ENCODE assay signal across 8 cellular contexts in genomic region chr11:119168471-119169271, GRCh38. TPM values are rescaled to one million over a fixed set of nuclear protein-coding genes. Genes with fewer than 3 reads are reported as not detected.
DNase-seq lines count a peak whose midpoint lies in the region; ATAC-seq, FAIRE-seq and TF ChIP-seq lines count a peak whose summit lies in the region.

NLRX1 (plus strand) TSS chr11:119168725; CDS start chr11:119171404, 2,679 bp downstream.

- H3F3A ChIP-seq in neural cell (ENCODE audit: insufficient read depth, low read length, poor library complexity, severe bottlenecking): no peaks in the 10 kb centered on the region

- DNase-seq in D341Med (ENCODE audit: low spot score) (peak; percentile 95), HTR-8/SVneo (ENCODE audit: insufficient read length, low spot score) (peak; percentile 93), RCC 7860 (ENCODE audit: low spot score) (peak; percentile 72), fibroblast of the conjunctiva (ENCODE audit: low read depth) (peak; percentile 75)
- peak; percentile 74 for DNase-seq in activated T-helper 9 cell treated with anti-CD3 and anti-CD28 coated beads, Interleukin-2, amount 50 U/mL, for 16 hours (ENCODE audit: low read depth)
- DNase-seq in stimulated activated naive CD8-positive, alpha-beta T cell treated with anti-CD3 and anti-CD28 coated beads, Interleukin-15, amount 100 ng/mL, for 72 hours: peak; percentile 84 to 88

- peaks cover 22% of the 10 kb centered on the region for H3K4me1 Mint-ChIP-seq in stimulated activated naive CD8-positive, alpha-beta T cell treated with anti-CD3 and anti-CD28 coated beads, Interleukin-15, amount 100 ng/mL, for 72 hours

- no peak for TF ChIP-seq RAD21 in neural cell (conservative IDR thresholded peaks at IDR 0.05)

- peaks cover 13% of the 10 kb centered on the region for H3K27me3 ChIP-seq in neural cell (ENCODE audit: insufficient read depth, low read depth, low read length)

- H3K27ac ChIP-seq in neural cell (ENCODE audit: low read length): no peak within 1 kb of the TSS

- no peak for TF ChIP-seq EP300 in neural cell (conservative IDR thresholded peaks at IDR 0.05; ENCODE audit: poor library complexity, severe bottlenecking)

- no peaks in the 10 kb centered on the region for H3K9me3 ChIP-seq in neural cell (ENCODE audit: low read length)

- peak within 1 kb of the TSS; percentile 96 to 97 for H3K4me3 Mint-ChIP-seq in stimulated activated naive CD8-positive, alpha-beta T cell treated with anti-CD3 and anti-CD28 coated beads, Interleukin-15, amount 100 ng/mL, for 72 hours

- H3K27me3 Mint-ChIP-seq in stimulated activated naive CD8-positive, alpha-beta T cell treated with anti-CD3 and anti-CD28 coated beads, Interleukin-15, amount 100 ng/mL, for 72 hours: no peaks in the 10 kb centered on the region

- FAIRE-seq in HTR-8/SVneo (lab: Jason Lieb, UNC): peak; percentile 81
- no peak for FAIRE-seq in RCC 7860 (lab: Jason Lieb, UNC)

- no peaks in the 10 kb centered on the region for H3K9me2 ChIP-seq in neural cell (ENCODE audit: insufficient read depth, low read length)

- H3K9me3 Mint-ChIP-seq in stimulated activated naive CD8-positive, alpha-beta T cell treated with anti-CD3 and anti-CD28 coated beads, Interleukin-15, amount 100 ng/mL, for 72 hours: no peaks in the 10 kb centered on the region

- no peak within 1 kb of the TSS for H3K4me2 ChIP-seq in neural cell (ENCODE audit: low read length)

- no peaks in the 10 kb centered on the region for H4K20me1 ChIP-seq in neural cell (ENCODE audit: insufficient read depth)

- H2AFZ ChIP-seq in neural cell (ENCODE audit: low read depth, low read length): peak within 1 kb of the TSS; percentile 8

- H3K36me3 ChIP-seq in neural cell (ENCODE audit: insufficient read depth, low read length): no peaks in the 10 kb centered on the region

- H3K4me3 ChIP-seq in neural cell (ENCODE audit: low read length): peak within 1 kb of the TSS; percentile 47

- no peaks in the 10 kb centered on the region for H3K79me2 ChIP-seq in neural cell (replicated peaks; ENCODE audit: insufficient read depth, low read length)

- peak; percentile 37 for TF ChIP-seq CTCF in neural cell (IDR thresholded peaks at IDR 0.05; ENCODE audit: poor library complexity, severe bottlenecking)

- no peak within 1 kb of the TSS for H3K9ac ChIP-seq in neural cell (ENCODE audit: low read length)

- peak; percentile 85 for ATAC-seq in GM21360 (IDR thresholded peaks at IDR 0.05; ENCODE audit: unreplicated experiment)
- ATAC-seq in stimulated activated naive CD8-positive, alpha-beta T cell treated with anti-CD3 and anti-CD28 coated beads, Interleukin-15, amount 100 ng/mL, for 72 hours: peak; percentile 94

- peak within 1 kb of the TSS; percentile 96 to 97 for H3K27ac Mint-ChIP-seq in stimulated activated naive CD8-positive, alpha-beta T cell treated with anti-CD3 and anti-CD28 coated beads, Interleukin-15, amount 100 ng/mL, for 72 hours

TF ChIP-seq in neural cell, 6 proteins besides CTCF, POLR2A, EP300 and RAD21:
- TF ChIP-seq EZH2 (IDR thresholded peaks at IDR 0.05; ENCODE audit: borderline replicate concordance, insufficient read depth, low read length, poor library complexity, severe bottlenecking): no peak
- no peak for TF ChIP-seq MXI1 (conservative IDR thresholded peaks at IDR 0.05; ENCODE audit: poor library complexity, severe bottlenecking)
- TF ChIP-seq REST (IDR thresholded peaks at IDR 0.05; ENCODE audit: borderline replicate concordance): no peak
- no peak for TF ChIP-seq POLR2AphosphoS5 (IDR thresholded peaks at IDR 0.05)
- no peak for TF ChIP-seq SMC3 (conservative IDR thresholded peaks at IDR 0.05; ENCODE audit: poor library complexity)

RNA-seq across cellular contexts. Expression of gene NLRX1, which starts in this region (rescaled TPM):
- polyA plus RNA-seq in neural cell: 0.60 and 1.6 TPM in 2 replicates
- 0.46 and 1.2 TPM in 2 replicates for polyA minus RNA-seq in neural cell
